In genomic region chr5:5418764-5419163, GRCh38 we compare ENCODE assay signal across 19 cellular contexts. TPM values are rescaled to one million over a fixed set of nuclear protein-coding genes. Genes with fewer than 3 reads are reported as not detected.
DNase-seq lines count a peak whose midpoint lies in the region; ATAC-seq and TF ChIP-seq lines count a peak whose summit lies in the region.
"Had no signal": no experiment of that assay in that cellular context is flagged by ENCODE, and none has a peak within 500 bp of the region (broad histone marks: within the 10 kb centered on the region; RNA-seq: fewer than 3 reads in every experiment).

No MANE protein-coding gene starts in this region.

- H3K36me3 ChIP-seq in PC-9 (ENCODE audit: low read depth): no peaks in the 10 kb centered on the region
- H3K36me3 ChIP-seq: BLaER1 treated with 17β-estradiol and CSF1 and Interleukin-3, amounts not matched to agents 10 nM and 100 nM; breast epithelium; neutrophil had no signal

- H3K4me1 Mint-ChIP-seq in effector memory CD8-positive, alpha-beta T cell (ENCODE audit: low read depth in 2 of 2): peaks cover 11 to 19% of the 10 kb centered on the region in 2 donors
- peaks cover 24% of the 10 kb centered on the region for H3K4me1 Mint-ChIP-seq in activated T-cell treated with anti-CD3 and anti-CD28 coated beads, Interleukin-2, amount 50 U/mL, for 72 hours (ENCODE audit: low read depth)

- no peak for TF ChIP-seq CTCF in PC-9 (conservative IDR thresholded peaks at IDR 0.05)

- H3K9me3 ChIP-seq in PC-9 (ENCODE audit: insufficient read depth, low read depth): no peaks in the 10 kb centered on the region
- H3K9me3 ChIP-seq: breast epithelium, mucosa of descending colon, neutrophil, tibial nerve had no signal

- no peaks in the 10 kb centered on the region for H3K9me2 ChIP-seq in PC-9 (ENCODE audit: insufficient read depth)

- H3K4me1 ChIP-seq in PC-9 (replicated peaks; ENCODE audit: insufficient read depth): peaks cover 21% of the 10 kb centered on the region

- no peak overlapping the region for H3K4me3 Mint-ChIP-seq in effector memory CD8-positive, alpha-beta T cell
- H3K4me3 Mint-ChIP-seq in activated T-cell treated with anti-CD3 and anti-CD28 coated beads, Interleukin-2, amount 50 U/mL, for 72 hours: no peak overlapping the region
- H3K4me3 Mint-ChIP-seq: dendritic cell treated with granulocyte-macrophage colony-stimulating factor and Interleukin-4, amounts not matched to agents 40 ng/mL and 50 ng/mL, for 4 days had no signal

- H3K27me3 Mint-ChIP-seq in effector memory CD8-positive, alpha-beta T cell: no peaks in the 10 kb centered on the region
- H3K27me3 Mint-ChIP-seq in activated T-cell treated with anti-CD3 and anti-CD28 coated beads, Interleukin-2, amount 50 U/mL, for 72 hours (ENCODE audit: low read depth): no peaks in the 10 kb centered on the region

- no peaks in the 10 kb centered on the region for H3K27me3 ChIP-seq in PC-9 (ENCODE audit: insufficient read depth, low read depth)
- H3K27me3 ChIP-seq: BLaER1 treated with 17β-estradiol and CSF1 and Interleukin-3, amounts not matched to agents 10 nM and 100 nM; breast epithelium; tibial nerve had no signal

- no peak overlapping the region for H2AFZ ChIP-seq in PC-9

- peaks cover 12% of the 10 kb centered on the region for H3K79me2 ChIP-seq in PC-9 (ENCODE audit: low read depth)

- intact Hi-C loops in PC-9 (cut with micrococcal nuclease; ENCODE audit: unreplicated experiment): loop anchor here (1.0 kb wide), 5 partner anchors 24 to 550 kb away; no protein-coding TSS in a partner anchor

- BruUV-seq in PC-9 (replicated peaks; lab: Mats Ljungman, UMichigan): no TSS peak

- H3F3A ChIP-seq in PC-9 (ENCODE audit: insufficient read depth, low read depth): peaks cover 8% of the 10 kb centered on the region; the same call in 1 of the 2 replicates

- DNase-seq in DMS153 (lab: John Stamatoyannopoulos, UW) (peak; percentile 52), NCI-H146 treated with DMSO at 0.1 percent for 48 hours (lab: John Stamatoyannopoulos, UW; ENCODE audit: unreplicated experiment) (peak; percentile 38), NCI-H69 (lab: John Stamatoyannopoulos, UW) (peak; percentile 66), PC-9 (no peak)
- DNase-seq in effector memory CD8-positive, alpha-beta T cell: no peak
- no peak for DNase-seq in activated T-cell treated with anti-CD3 and anti-CD28 coated beads, Interleukin-2, amount 50 U/mL, for 72 hours
- DNase-seq: left ventricle myocardium superior; stimulated activated CD4-positive, alpha-beta T cell treated with anti-CD3 and anti-CD28 coated beads, Interleukin-15, amount 100 ng/mL, for 24 hours; stimulated activated naive CD8-positive, alpha-beta T cell treated with anti-CD3 and anti-CD28 coated beads, Interleukin-15, Interleukin-2, amounts not matched to agents 100 U/mL and 50 U/mL, for 24 hours; T-helper 9 cell had no signal

- H3K36me3 Mint-ChIP-seq in effector memory CD8-positive, alpha-beta T cell (ENCODE audit: insufficient read depth): peaks cover 15% of the 10 kb centered on the region
- H3K36me3 Mint-ChIP-seq in activated T-cell treated with anti-CD3 and anti-CD28 coated beads, Interleukin-2, amount 50 U/mL, for 72 hours (ENCODE audit: insufficient read depth in 2 of 2): peaks cover 0 to 4% of the 10 kb centered on the region in 2 donors

- peak overlapping the region; percentile 62 to 67 for H3K27ac Mint-ChIP-seq in effector memory CD8-positive, alpha-beta T cell
- no peak overlapping the region for H3K27ac Mint-ChIP-seq in activated T-cell treated with anti-CD3 and anti-CD28 coated beads, Interleukin-2, amount 50 U/mL, for 72 hours
- H3K27ac Mint-ChIP-seq: activated T-helper 2 cell treated with anti-CD3 and anti-CD28 coated beads, Interferon-gamma antibody, Interleukin-2, Interleukin-4, amounts not matched to agents 10 μg/mL and 5 μg/mL and 100 μg/mL, durations not matched to agents 14 hours and 24 hours and 36 hours; dendritic cell treated with granulocyte-macrophage colony-stimulating factor and Interleukin-4, amounts not matched to agents 40 ng/mL and 50 ng/mL, for 4 days had no signal

- CTCF ChIA-PET in PC-9 (lab: Charles Lee): interaction anchor here (0.6 to 0.7 kb wide), 3 partner anchors 215 to 549 kb away, joined by 3 to 4 read pairs (median 3); no protein-coding TSS in a partner anchor

- H3K27ac ChIP-seq in PC-9: no peak overlapping the region
- H3K27ac ChIP-seq: BLaER1 treated with 17β-estradiol and CSF1 and Interleukin-3, amounts not matched to agents 10 nM and 100 nM; breast epithelium; neutrophil had no signal

- no peaks in the 10 kb centered on the region for H3K9me3 Mint-ChIP-seq in effector memory CD8-positive, alpha-beta T cell
- no peaks in the 10 kb centered on the region for H3K9me3 Mint-ChIP-seq in activated T-cell treated with anti-CD3 and anti-CD28 coated beads, Interleukin-2, amount 50 U/mL, for 72 hours
- H3K9me3 Mint-ChIP-seq: activated T-helper 2 cell treated with anti-CD3 and anti-CD28 coated beads, Interferon-gamma antibody, Interleukin-2, Interleukin-4, amounts not matched to agents 10 μg/mL and 5 μg/mL and 100 μg/mL, durations not matched to agents 14 hours and 24 hours and 36 hours; dendritic cell treated with granulocyte-macrophage colony-stimulating factor and Interleukin-4, amounts not matched to agents 40 ng/mL and 50 ng/mL, for 4 days had no signal

- H3K4me3 ChIP-seq in PC-9: no peak overlapping the region
- H3K4me3 ChIP-seq: BLaER1 treated with 17β-estradiol and CSF1 and Interleukin-3, amounts not matched to agents 10 nM and 100 nM; breast epithelium; mucosa of descending colon; tibial nerve had no signal

- H3K4me2 ChIP-seq in PC-9: no peak overlapping the region

- peaks cover 5% of the 10 kb centered on the region; the same call in 1 of the 2 replicates for H4K20me1 ChIP-seq in PC-9 (ENCODE audit: insufficient read depth)

- ATAC-seq in effector memory CD8-positive, alpha-beta T cell (replicated peaks): no peak
- ATAC-seq in HG03045 (IDR thresholded peaks at IDR 0.05; ENCODE audit: unreplicated experiment) (no peak), GM18861 (IDR thresholded peaks at IDR 0.05; ENCODE audit: unreplicated experiment) (no peak)
- ATAC-seq in activated T-cell treated with anti-CD3 and anti-CD28 coated beads, Interleukin-2, amount 50 U/mL, for 72 hours (replicated peaks in 1 of 2): no peak
- ATAC-seq: left ventricle myocardium superior; mucosa of descending colon; stimulated activated naive CD8-positive, alpha-beta T cell treated with anti-CD3 and anti-CD28 coated beads, Interleukin-15, Interleukin-2, amounts not matched to agents 100 U/mL and 50 U/mL, for 24 hours had no signal

- POLR2A ChIA-PET in PC-9 (lab: Charles Lee; ENCODE audit: unreplicated experiment): no interaction called here

RNA-seq across cellular contexts. Expression of gene ICE1, which starts 3.7 kb away (rescaled TPM):
- 59.1 and 68.4 TPM in 2 replicates for total RNA-seq in PC-9 (2021)
- 10 to 100 TPM; 23.3 to 25.5 TPM for total RNA-seq in activated T-cell treated with anti-CD3 and anti-CD28 coated beads, Interleukin-2, amount 50 U/mL, for 72 hours

Comparison
In these comparisons a context has a peak if more than half of its experiments do, and no peak if none do; other contexts are left out.
1. DNase-seq: peak in DMS153 (single experiment), NCI-H146 treated with DMSO at 0.1 percent for 48 hours (single experiment) and NCI-H69 (single experiment); none in effector memory CD8-positive, alpha-beta T cell (0 of 3), PC-9 (0 of 2) and activated T-cell treated with anti-CD3 and anti-CD28 coated beads, Interleukin-2, amount 50 U/mL, for 72 hours (0 of 2).